ENCODE assay signal across 13 cellular contexts in the genomic region with DNA sequence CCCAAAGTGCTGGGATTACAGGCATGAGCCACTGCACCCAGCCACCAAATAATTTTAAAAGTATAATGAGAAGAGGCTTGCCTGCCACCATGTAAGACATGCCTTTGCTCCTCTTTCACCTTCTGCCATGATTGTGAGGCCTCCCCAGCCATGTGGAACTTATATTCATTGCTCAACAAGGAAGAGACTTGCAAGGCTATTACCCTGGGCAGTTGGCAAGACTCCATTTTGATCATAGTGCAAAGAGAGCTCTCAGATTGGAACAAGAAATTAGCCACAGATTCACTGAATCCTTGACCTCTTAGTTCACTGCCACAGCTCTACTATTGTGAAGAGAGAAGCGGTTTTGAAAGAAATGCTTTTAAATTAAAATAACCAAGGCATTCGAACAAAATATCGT.
"Had no signal": no experiment of that assay in that cellular context is flagged by ENCODE, and none has a peak within 500 bp of the region (broad histone marks: within the 10 kb centered on the region; RNA-seq: fewer than 3 reads in every experiment).

No MANE protein-coding gene starts in this region.

- H3K4me3 ChIP-seq: ascending aorta, cardiac muscle cell, skin epidermis, tibial nerve had no signal

- H3K4me1 ChIP-seq: parathyroid adenoma had no signal

- H3K9me3 Mint-ChIP-seq: activated CD4-positive, alpha-beta memory T cell treated with anti-CD3 and anti-CD28 coated beads for 36 hours; immature natural killer cell had no signal

- H3K27me3 ChIP-seq: ascending aorta, cardiac muscle cell, tibial nerve had no signal

- H3K27ac ChIP-seq: ascending aorta, cardiac muscle cell, parathyroid adenoma, tibial nerve had no signal

- H3K27ac Mint-ChIP-seq: activated CD4-positive, alpha-beta memory T cell treated with anti-CD3 and anti-CD28 coated beads for 36 hours; activated naive CD8-positive, alpha-beta T cell treated with anti-CD3 and anti-CD28 coated beads, Interleukin-2, amount 10 ng/mL, durations not matched to agents 7 days and 5 days had no signal

- H3K27me3 Mint-ChIP-seq: activated CD4-positive, alpha-beta memory T cell treated with anti-CD3 and anti-CD28 coated beads for 36 hours; activated naive CD8-positive, alpha-beta T cell treated with anti-CD3 and anti-CD28 coated beads, Interleukin-2, amount 10 ng/mL, durations not matched to agents 7 days and 5 days had no signal

- H3K9me3 ChIP-seq: ascending aorta, tibial nerve had no signal

- H3K4me3 Mint-ChIP-seq: activated CD4-positive, alpha-beta memory T cell treated with anti-CD3 and anti-CD28 coated beads for 36 hours; activated naive CD8-positive, alpha-beta T cell treated with anti-CD3 and anti-CD28 coated beads, Interleukin-2, amount 10 ng/mL, durations not matched to agents 7 days and 5 days; immature natural killer cell had no signal

- H3K9ac ChIP-seq: parathyroid adenoma had no signal

- DNase-seq: activated CD4-positive, alpha-beta memory T cell treated with anti-CD3 and anti-CD28 coated beads for 36 hours; activated CD4-positive, alpha-beta T cell treated with anti-CD3 and anti-CD28 coated beads for 1 hour; activated gamma-delta T cell treated with Interleukin-2 at 50 U/mL for 16 hours; activated naive CD8-positive, alpha-beta T cell treated with anti-CD3 and anti-CD28 coated beads, Interleukin-2, amount 10 ng/mL, durations not matched to agents 7 days and 5 days; activated T-cell treated with anti-CD3 and anti-CD28 coated beads, Interleukin-2, amount 50 U/mL, for 48 hours; immature natural killer cell; mesendoderm; T-helper 9 cell had no signal

- H3K36me3 ChIP-seq: ascending aorta, cardiac muscle cell, tibial nerve had no signal
